Comparison of ENCODE assay signal across 1 cellular context in genomic region chr9:109926321-109926959, GRCh38.
TF ChIP-seq lines count a peak whose summit lies in the region.

No MANE protein-coding gene starts in this region.

TF ChIP-seq in GM12878, 131 proteins besides CTCF, POLR2A, EP300 and RAD21 (continued from another document):
- TF ChIP-seq ZBED1 (IDR thresholded peaks at IDR 0.05; ENCODE audit: borderline replicate concordance), result no peak
- TF ChIP-seq BCL11A (IDR thresholded peaks at IDR 0.05; ENCODE audit: low read depth, low read length), result 0 out of 2 replicates have a peak, but pooled peaks have one; percentile 6
- TF ChIP-seq ATF7 (IDR thresholded peaks at IDR 0.05; ENCODE audit: low read depth), result 0 out of 2 replicates have a peak, but pooled peaks have one; percentile 24
- TF ChIP-seq IKZF2 (IDR thresholded peaks at IDR 0.05), result peak; percentile 64 to 75
- no peak for TF ChIP-seq SREBF1 (IDR thresholded peaks at IDR 0.05; ENCODE audit: low read length)
- TF ChIP-seq SPI1 (IDR thresholded peaks at IDR 0.05; ENCODE audit: borderline replicate concordance, insufficient read depth, low read depth, low read length), result peak; percentile 83
- 0 out of 2 replicates have a peak, but pooled peaks have one; percentile 49 for TF ChIP-seq RELB (IDR thresholded peaks at IDR 0.05; ENCODE audit: low read depth)
- TF ChIP-seq CHD1 (IDR thresholded peaks at IDR 0.05; ENCODE audit: low read depth, low read length), result no peak
- TF ChIP-seq NFIC (IDR thresholded peaks at IDR 0.05; ENCODE audit: low read depth, low read length), result no peak
- TF ChIP-seq MYB (IDR thresholded peaks at IDR 0.05; ENCODE audit: borderline replicate concordance, low read depth, low read length), result no peak
- peak; percentile 49 for TF ChIP-seq EED (IDR thresholded peaks at IDR 0.05; ENCODE audit: low read depth)
- TF ChIP-seq IKZF1 (conservative IDR thresholded peaks at IDR 0.05), result peak; percentile 58; the same call in 1 of the 2 replicates
- TF ChIP-seq NBN (IDR thresholded peaks at IDR 0.05), result 0 out of 2 replicates have a peak, but pooled peaks have one; percentile 27
- peak; percentile 50; the same call in 1 of the 2 replicates for TF ChIP-seq ZNF24 (IDR thresholded peaks at IDR 0.05)
